8 cellular contexts compared by ENCODE assay signal in genomic region chr3:11288786-11289637, GRCh38. TPM values are rescaled to one million over a fixed set of nuclear protein-coding genes. Genes with fewer than 3 reads are reported as not detected.
A peak's percentile ranks its signal among the peaks of the same experiment; 100 is the strongest.
DNase-seq lines count a peak whose midpoint lies in the region; ATAC-seq and TF ChIP-seq lines count a peak whose summit lies in the region.

No MANE protein-coding gene starts in this region.

- H3K27ac Mint-ChIP-seq in activated naive CD8-positive, alpha-beta T cell treated with anti-CD3 and anti-CD28 coated beads, Interleukin-2, amount 10 ng/mL, durations not matched to agents 7 days and 5 days: peak overlapping the region; percentile 99
- H3K27ac Mint-ChIP-seq in immature natural killer cell: peak overlapping the region; percentile 94 to 100 (median 94)

- H3K27ac ChIP-seq in thoracic aorta: peak overlapping the region; percentile 57 to 86

- ATAC-seq in GM21619 (IDR thresholded peaks at IDR 0.05; ENCODE audit: unreplicated experiment) (peak; percentile 70), thoracic aorta (ENCODE audit: insufficient number of reproducible peaks, low FRiP score, low read depth) (peak; percentile 95)
- ATAC-seq in activated naive CD8-positive, alpha-beta T cell treated with anti-CD3 and anti-CD28 coated beads, Interleukin-2, amount 10 ng/mL, durations not matched to agents 7 days and 5 days (ENCODE audit: low read depth): peak; percentile 32

- peak overlapping the region; percentile 51 for H3K4me3 ChIP-seq in thoracic aorta

- in situ Hi-C loops in KBM-7 (cut with MboI; ENCODE audit: low pct_unique_long_range_greater_than_20kb, low sequenced_read_pairs): no loop called here

- peaks cover 26% of the 10 kb centered on the region for H3K36me3 Mint-ChIP-seq in activated naive CD8-positive, alpha-beta T cell treated with anti-CD3 and anti-CD28 coated beads, Interleukin-2, amount 10 ng/mL, durations not matched to agents 7 days and 5 days
- peaks cover 2 to 6% (median 3%) of the 10 kb centered on the region in 3 donors for H3K36me3 Mint-ChIP-seq in immature natural killer cell

- POLR2A ChIA-PET in activated naive CD8-positive, alpha-beta T cell treated with anti-CD3 and anti-CD28 coated beads, Interleukin-2, amount 10 ng/mL, durations not matched to agents 7 days and 5 days (lab: Charles Lee): interaction anchor here (0.6 to 9.0 kb wide), 6 partner anchors 12 to 1365 kb away, joined by 3 to 96 read pairs (median 4); partner anchors contain the start of gene ATG7

- H3K27me3 ChIP-seq in thoracic aorta (replicated peaks; ENCODE audit: insufficient read depth): no peaks in the 10 kb centered on the region

- peaks cover 21 to 41% of the 10 kb centered on the region in 2 donors for H3K4me1 ChIP-seq in thoracic aorta (ENCODE audit: control insufficient read depth in 1 of 2, low read depth in 2 of 2)

- DNase-seq in GF-D8 (lab: John Stamatoyannopoulos, UW) (peak; percentile 97), KBM-7 (peak; percentile 93), immature natural killer cell (peak; percentile 24 to 34 (median 33)), thoracic aorta (ENCODE audit: low spot score) (no peak), NCI-H446 (lab: John Stamatoyannopoulos, UW) (no peak), NCI-H2029 (lab: John Stamatoyannopoulos, UW) (no peak)
- DNase-seq in activated naive CD8-positive, alpha-beta T cell treated with anti-CD3 and anti-CD28 coated beads, Interleukin-2, amount 10 ng/mL, durations not matched to agents 7 days and 5 days: no peak

- H3K27me3 Mint-ChIP-seq in activated naive CD8-positive, alpha-beta T cell treated with anti-CD3 and anti-CD28 coated beads, Interleukin-2, amount 10 ng/mL, durations not matched to agents 7 days and 5 days: no peaks in the 10 kb centered on the region
- peaks cover 0 to 2% (median 2%) of the 10 kb centered on the region in 3 donors for H3K27me3 Mint-ChIP-seq in immature natural killer cell (ENCODE audit: low read depth in 3 of 3)

- no peak for TF ChIP-seq CTCF in thoracic aorta (IDR thresholded peaks at IDR 0.05)

- H3K9me3 Mint-ChIP-seq in activated naive CD8-positive, alpha-beta T cell treated with anti-CD3 and anti-CD28 coated beads, Interleukin-2, amount 10 ng/mL, durations not matched to agents 7 days and 5 days: no peaks in the 10 kb centered on the region
- H3K9me3 Mint-ChIP-seq in immature natural killer cell: no peaks in the 10 kb centered on the region

- H3K4me3 Mint-ChIP-seq in activated naive CD8-positive, alpha-beta T cell treated with anti-CD3 and anti-CD28 coated beads, Interleukin-2, amount 10 ng/mL, durations not matched to agents 7 days and 5 days: peak overlapping the region; percentile 61
- H3K4me3 Mint-ChIP-seq in immature natural killer cell: peak overlapping the region; percentile 38 to 67 (median 60)

- no peaks in the 10 kb centered on the region for H3K36me3 ChIP-seq in thoracic aorta

- peaks cover 46% of the 10 kb centered on the region for H3K4me1 Mint-ChIP-seq in activated naive CD8-positive, alpha-beta T cell treated with anti-CD3 and anti-CD28 coated beads, Interleukin-2, amount 10 ng/mL, durations not matched to agents 7 days and 5 days
- peaks cover 68% of the 10 kb centered on the region in 2 donors for H3K4me1 Mint-ChIP-seq in immature natural killer cell

- no peaks in the 10 kb centered on the region for H3K9me3 ChIP-seq in thoracic aorta

RNA-seq across cellular contexts. Expression of gene ATG7, which starts 16.8 kb away (rescaled TPM):
- 10 to 100 TPM; 26.4 to 28.6 TPM for total RNA-seq in activated naive CD8-positive, alpha-beta T cell treated with anti-CD3 and anti-CD28 coated beads, Interleukin-2, amount 10 ng/mL, durations not matched to agents 7 days and 5 days
- 10 to 100 TPM; 12.9 to 22.1 (median 14.0) TPM for polyA plus RNA-seq in immature natural killer cell
- total RNA-seq in thoracic aorta: 10 to 100 TPM; 56.6 to 88.3 TPM

Comparison
In these comparisons a context has a peak if more than half of its experiments do, and no peak if none do; other contexts are left out.
1. DNase-seq: peak in GF-D8 (single experiment), KBM-7 (single experiment) and immature natural killer cell (3 of 3); none in activated naive CD8-positive, alpha-beta T cell treated with anti-CD3 and anti-CD28 coated beads, Interleukin-2, amount 10 ng/mL, durations not matched to agents 7 days and 5 days (single experiment), thoracic aorta (single experiment), NCI-H446 (0 of 2) and NCI-H2029 (single experiment).
2. ATAC-seq: peak in every context shown above with its lines; median percentile 95 in thoracic aorta; 70 in GM21619; 32 in activated naive CD8-positive, alpha-beta T cell treated with anti-CD3 and anti-CD28 coated beads, Interleukin-2, amount 10 ng/mL, durations not matched to agents 7 days and 5 days.